In the genomic region with DNA sequence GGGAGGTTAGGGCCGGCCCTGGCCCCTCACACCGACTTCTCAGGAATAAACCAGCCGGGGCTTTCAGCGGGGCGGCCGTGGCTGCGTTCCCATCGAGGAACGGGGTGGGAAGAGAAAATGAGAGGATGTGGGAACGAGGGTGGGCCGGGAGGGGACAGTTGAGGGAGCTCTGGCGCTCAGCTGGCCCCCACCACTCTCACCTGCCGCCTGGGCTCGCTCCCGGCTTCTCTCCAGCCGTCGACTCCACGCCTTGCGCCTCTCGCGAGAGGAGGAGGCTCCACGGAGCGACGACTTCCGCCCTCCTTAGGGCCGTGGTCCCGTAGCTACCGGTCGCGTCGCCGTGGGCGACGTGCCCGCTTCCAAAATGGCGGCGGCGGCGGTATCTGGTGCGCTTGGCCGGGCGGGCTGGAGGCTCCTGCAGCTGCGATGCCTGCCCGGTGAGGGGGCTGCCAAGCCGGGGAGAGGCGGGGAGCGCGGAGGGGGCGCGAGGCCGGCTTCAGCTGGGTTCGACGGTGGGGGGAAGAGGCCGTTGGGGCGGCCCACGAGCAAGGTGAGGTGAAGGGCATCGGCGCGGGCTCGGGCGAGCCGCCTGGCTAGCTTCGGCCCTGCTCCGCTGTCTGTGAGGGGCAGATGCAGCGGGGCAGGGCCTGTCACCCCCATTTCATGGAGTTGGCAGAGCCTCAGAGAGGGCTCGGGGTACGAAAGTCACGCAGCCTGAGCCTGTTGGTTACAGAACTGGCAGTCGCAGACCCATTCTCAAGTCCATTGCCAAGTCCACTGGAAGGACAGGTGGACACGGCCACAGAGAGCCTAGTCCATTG, we compare ENCODE assay signal across 1 cellular context.
TF ChIP-seq lines count a peak whose summit lies in the region.

Gene CIAPIN1 (minus strand): TSS at position 244 of the 821 bp plus-strand sequence. CDS start 6,457 bp downstream, outside the sequence.
A gene with protein sequence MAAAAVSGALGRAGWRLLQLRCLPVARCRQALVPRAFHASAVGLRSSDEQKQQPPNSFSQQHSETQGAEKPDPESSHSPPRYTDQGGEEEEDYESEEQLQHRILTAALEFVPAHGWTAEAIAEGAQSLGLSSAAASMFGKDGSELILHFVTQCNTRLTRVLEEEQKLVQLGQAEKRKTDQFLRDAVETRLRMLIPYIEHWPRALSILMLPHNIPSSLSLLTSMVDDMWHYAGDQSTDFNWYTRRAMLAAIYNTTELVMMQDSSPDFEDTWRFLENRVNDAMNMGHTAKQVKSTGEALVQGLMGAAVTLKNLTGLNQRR (plus strand): TSS at position 338 of the 821 bp plus-strand sequence. CDS start 27 bp downstream, at position 365.

TF ChIP-seq in K562, 482 proteins besides CTCF, POLR2A, EP300 and RAD21 (continued from another document and continues in another):
- TF ChIP-seq NUFIP1 (IDR thresholded peaks at IDR 0.05; ENCODE audit: partially characterized antibody) (no peak), HDAC3 (IDR thresholded peaks at IDR 0.05; ENCODE audit: borderline replicate concordance, partially characterized antibody) (no peak), SMARCE1 (IDR thresholded peaks at IDR 0.05) (no peak), BRD9 (IDR thresholded peaks at IDR 0.05; ENCODE audit: low read depth, partially characterized antibody) (no peak), ARHGAP35 (IDR thresholded peaks at IDR 0.05; ENCODE audit: partially characterized antibody) (peak; percentile 95), KLF16 (IDR thresholded peaks at IDR 0.05) (no peak), HDAC2 (IDR thresholded peaks at IDR 0.05) (no peak), HOXB6 (CRISPR knock-in tag; IDR thresholded peaks at IDR 0.05; ENCODE audit: borderline replicate concordance) (no peak), ETV5 (CRISPR knock-in tag; IDR thresholded peaks at IDR 0.05; ENCODE audit: low read depth) (no peak), PCBP1 (IDR thresholded peaks at IDR 0.05; ENCODE audit: low read depth, low read length, poor library complexity, severe bottlenecking) (peak; percentile 97), ZNF655 (CRISPR knock-in tag; IDR thresholded peaks at IDR 0.05) (no peak), ZNF217 (CRISPR knock-in tag; IDR thresholded peaks at IDR 0.05) (no peak), RBM39 (optimal IDR thresholded peaks at IDR 0.05; ENCODE audit: low read depth, low read length) (no peak), KDM2B (CRISPR knock-in tag; IDR thresholded peaks at IDR 0.05) (no peak), ELK1 (CRISPR knock-in tag; IDR thresholded peaks at IDR 0.05) (no peak), SAP30 (IDR thresholded peaks at IDR 0.05; ENCODE audit: borderline replicate concordance, insufficient read depth, low read depth, low read length, poor library complexity, severe bottlenecking) (peak; percentile 64), NR3C1 (CRISPR knock-in tag; IDR thresholded peaks at IDR 0.05) (no peak), RB1 (IDR thresholded peaks at IDR 0.05; ENCODE audit: low read depth) (peak; percentile 84), NBN (IDR thresholded peaks at IDR 0.05; ENCODE audit: low read depth) (no peak), GABPA (tag; conservative IDR thresholded peaks at IDR 0.05; ENCODE audit: low read depth) (peak; percentile 93), ZNF695 (CRISPR knock-in tag; IDR thresholded peaks at IDR 0.05) (no peak), ILK (tag; IDR thresholded peaks at IDR 0.05; ENCODE audit: borderline replicate concordance, low read depth) (no peak), ZNF766 (CRISPR knock-in tag; conservative IDR thresholded peaks at IDR 0.05) (no peak), NFYB (IDR thresholded peaks at IDR 0.05; ENCODE audit: extremely low read depth, insufficient read length) (no peak), HIVEP1 (CRISPR knock-in tag; IDR thresholded peaks at IDR 0.05) (no peak), E2F1 (CRISPR knock-in tag; IDR thresholded peaks at IDR 0.05) (no peak), TCF3 (CRISPR knock-in tag; IDR thresholded peaks at IDR 0.05) (no peak), NCOA4 (IDR thresholded peaks at IDR 0.05; ENCODE audit: partially characterized antibody) (no peak), ESRRA (IDR thresholded peaks at IDR 0.05; ENCODE audit: borderline replicate concordance, low read depth) (peak; percentile 98), MCM7 (IDR thresholded peaks at IDR 0.05) (no peak), ZNF253 (CRISPR knock-in tag; conservative IDR thresholded peaks at IDR 0.05) (no peak), KLF1 (tag; IDR thresholded peaks at IDR 0.05) (no peak; the same call in 1 of the 2 replicates), ZNF592 (IDR thresholded peaks at IDR 0.05) (no peak), ZNF551 (CRISPR knock-in tag; IDR thresholded peaks at IDR 0.05) (no peak), CC2D1A (IDR thresholded peaks at IDR 0.05) (no peak), SMARCC2 (IDR thresholded peaks at IDR 0.05; ENCODE audit: low read depth) (no peak), ZNF696 (CRISPR knock-in tag; conservative IDR thresholded peaks at IDR 0.05) (no peak), ZNF668 (CRISPR knock-in tag; IDR thresholded peaks at IDR 0.05) (no peak), DNMT1 (IDR thresholded peaks at IDR 0.05) (no peak)
- TF ChIP-seq, protein P1, sequence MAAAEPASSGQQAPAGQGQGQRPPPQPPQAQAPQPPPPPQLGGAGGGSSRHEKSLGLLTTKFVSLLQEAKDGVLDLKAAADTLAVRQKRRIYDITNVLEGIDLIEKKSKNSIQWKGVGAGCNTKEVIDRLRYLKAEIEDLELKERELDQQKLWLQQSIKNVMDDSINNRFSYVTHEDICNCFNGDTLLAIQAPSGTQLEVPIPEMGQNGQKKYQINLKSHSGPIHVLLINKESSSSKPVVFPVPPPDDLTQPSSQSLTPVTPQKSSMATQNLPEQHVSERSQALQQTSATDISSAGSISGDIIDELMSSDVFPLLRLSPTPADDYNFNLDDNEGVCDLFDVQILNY (CRISPR knock-in tag; IDR thresholded peaks at IDR 0.05) = no peak
- TF ChIP-seq, protein P2, sequence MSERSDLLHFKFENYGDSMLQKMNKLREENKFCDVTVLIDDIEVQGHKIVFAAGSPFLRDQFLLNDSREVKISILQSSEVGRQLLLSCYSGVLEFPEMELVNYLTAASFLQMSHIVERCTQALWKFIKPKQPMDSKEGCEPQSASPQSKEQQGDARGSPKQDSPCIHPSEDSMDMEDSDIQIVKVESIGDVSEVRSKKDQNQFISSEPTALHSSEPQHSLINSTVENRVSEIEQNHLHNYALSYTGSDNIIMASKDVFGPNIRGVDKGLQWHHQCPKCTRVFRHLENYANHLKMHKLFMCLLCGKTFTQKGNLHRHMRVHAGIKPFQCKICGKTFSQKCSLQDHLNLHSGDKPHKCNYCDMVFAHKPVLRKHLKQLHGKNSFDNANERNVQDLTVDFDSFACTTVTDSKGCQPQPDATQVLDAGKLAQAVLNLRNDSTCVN (CRISPR knock-in tag; IDR thresholded peaks at IDR 0.05) = no peak
- TF ChIP-seq, protein P3, sequence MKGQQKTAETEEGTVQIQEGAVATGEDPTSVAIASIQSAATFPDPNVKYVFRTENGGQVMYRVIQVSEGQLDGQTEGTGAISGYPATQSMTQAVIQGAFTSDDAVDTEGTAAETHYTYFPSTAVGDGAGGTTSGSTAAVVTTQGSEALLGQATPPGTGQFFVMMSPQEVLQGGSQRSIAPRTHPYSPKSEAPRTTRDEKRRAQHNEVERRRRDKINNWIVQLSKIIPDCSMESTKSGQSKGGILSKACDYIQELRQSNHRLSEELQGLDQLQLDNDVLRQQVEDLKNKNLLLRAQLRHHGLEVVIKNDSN (CRISPR knock-in tag; IDR thresholded peaks at IDR 0.05) = no peak
- TF ChIP-seq, protein P4, sequence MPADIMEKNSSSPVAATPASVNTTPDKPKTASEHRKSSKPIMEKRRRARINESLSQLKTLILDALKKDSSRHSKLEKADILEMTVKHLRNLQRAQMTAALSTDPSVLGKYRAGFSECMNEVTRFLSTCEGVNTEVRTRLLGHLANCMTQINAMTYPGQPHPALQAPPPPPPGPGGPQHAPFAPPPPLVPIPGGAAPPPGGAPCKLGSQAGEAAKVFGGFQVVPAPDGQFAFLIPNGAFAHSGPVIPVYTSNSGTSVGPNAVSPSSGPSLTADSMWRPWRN (IDR thresholded peaks at IDR 0.05; ENCODE audit: low read depth) = no peak
- TF ChIP-seq, protein P5, sequence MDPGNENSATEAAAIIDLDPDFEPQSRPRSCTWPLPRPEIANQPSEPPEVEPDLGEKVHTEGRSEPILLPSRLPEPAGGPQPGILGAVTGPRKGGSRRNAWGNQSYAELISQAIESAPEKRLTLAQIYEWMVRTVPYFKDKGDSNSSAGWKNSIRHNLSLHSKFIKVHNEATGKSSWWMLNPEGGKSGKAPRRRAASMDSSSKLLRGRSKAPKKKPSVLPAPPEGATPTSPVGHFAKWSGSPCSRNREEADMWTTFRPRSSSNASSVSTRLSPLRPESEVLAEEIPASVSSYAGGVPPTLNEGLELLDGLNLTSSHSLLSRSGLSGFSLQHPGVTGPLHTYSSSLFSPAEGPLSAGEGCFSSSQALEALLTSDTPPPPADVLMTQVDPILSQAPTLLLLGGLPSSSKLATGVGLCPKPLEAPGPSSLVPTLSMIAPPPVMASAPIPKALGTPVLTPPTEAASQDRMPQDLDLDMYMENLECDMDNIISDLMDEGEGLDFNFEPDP (CRISPR knock-in tag; IDR thresholded peaks at IDR 0.05) = no peak
